ENCODE assay signal across 8 cellular contexts in the genomic region with DNA sequence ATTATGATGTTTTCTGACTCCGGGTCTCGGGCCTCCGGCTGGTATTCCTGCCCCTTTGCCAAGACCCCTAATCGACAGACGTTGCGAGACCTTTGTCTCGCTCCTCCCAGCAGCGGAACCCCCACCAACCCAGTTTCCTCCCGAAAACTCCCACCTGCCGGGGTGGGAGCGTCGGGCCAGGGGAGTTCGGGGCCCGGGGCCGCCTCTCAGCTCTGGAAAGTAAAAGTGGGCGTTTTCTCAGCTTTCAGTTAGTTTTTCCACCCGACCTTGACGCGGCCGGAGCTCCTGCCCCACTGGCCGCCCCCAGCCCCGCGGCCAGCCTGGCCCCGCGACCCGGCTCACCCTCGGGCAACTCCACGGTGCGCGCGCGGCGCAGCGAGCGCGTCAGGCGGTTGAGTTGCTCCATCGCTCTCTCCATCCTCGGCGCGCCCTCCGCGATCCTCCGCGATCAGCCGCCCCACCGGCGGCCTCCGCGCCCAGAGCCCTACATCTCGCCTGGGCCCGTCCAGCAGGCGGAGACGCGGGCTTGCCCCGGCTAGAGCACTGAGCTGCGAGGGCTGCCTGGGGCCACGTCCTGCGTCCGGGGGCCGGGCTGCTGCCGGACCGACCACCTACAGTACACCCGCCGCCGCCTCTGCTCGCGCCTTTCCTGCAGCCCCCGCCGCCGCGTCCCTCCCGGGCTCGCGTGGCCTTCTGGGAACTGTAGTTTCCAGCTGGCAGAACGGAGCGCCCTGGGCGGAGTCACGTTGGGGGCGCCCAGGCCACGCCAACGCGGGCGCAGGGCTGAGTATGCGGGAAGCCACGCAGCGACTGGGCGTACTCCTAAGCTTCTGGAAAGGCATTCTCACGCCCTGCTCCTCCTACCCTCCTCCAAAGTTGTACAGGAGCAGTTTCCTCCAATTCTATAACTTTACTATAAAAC. TPM values are rescaled to one million over a fixed set of nuclear protein-coding genes. Genes with fewer than 3 reads are reported as not detected.
DNase-seq lines count a peak whose midpoint lies in the region; ATAC-seq, FAIRE-seq and TF ChIP-seq lines count a peak whose summit lies in the region.

Gene HACE1 (minus strand): TSS at position 695 of the 922 bp plus-strand sequence. CDS start 277 bp downstream, at position 418.

- H3K4me1 ChIP-seq in DOHH2 (ENCODE audit: control insufficient read depth, low read length) (peaks cover 13% of the 10 kb centered on the region), KMS-11 (ENCODE audit: low read depth, poor library complexity, severe bottlenecking) (no peaks in the 10 kb centered on the region)

- H3K9me3 Mint-ChIP-seq in natural killer cell: no peaks in the 10 kb centered on the region

- H3K4me3 ChIP-seq in DOHH2 (ENCODE audit: low read length): peak within 1 kb of the TSS; percentile 82
- H3K4me3 ChIP-seq in KMS-11 (IDR thresholded peaks at IDR 0.05; ENCODE audit: insufficient read depth, low read depth, low read length): no peak within 1 kb of the TSS
- peak within 1 kb of the TSS; percentile 79 for H3K4me3 ChIP-seq in fibroblast of mammary gland (ENCODE audit: control insufficient read depth, low read depth, low read length)

- no peaks in the 10 kb centered on the region for H3K36me3 Mint-ChIP-seq in natural killer cell

- TF ChIP-seq CTCF in DOHH2 (IDR thresholded peaks at IDR 0.05; ENCODE audit: low read depth, low read length, poor library complexity, severe bottlenecking) (no peak), KMS-11 (conservative IDR thresholded peaks at IDR 0.05; ENCODE audit: low read depth, low read length) (no peak), fibroblast of mammary gland (conservative IDR thresholded peaks at IDR 0.05; ENCODE audit: control insufficient read depth, insufficient read depth, low read depth, low read length) (no peak), natural killer cell (IDR thresholded peaks at IDR 0.05) (no peak)

- no peaks in the 10 kb centered on the region for H3K9me3 ChIP-seq in DOHH2 (ENCODE audit: control insufficient read depth, insufficient read depth, low read length)

- peak; percentile 99 for ATAC-seq in GM21737 (IDR thresholded peaks at IDR 0.05; ENCODE audit: unreplicated experiment)
- ATAC-seq in natural killer cell: peak; percentile 95 to 98 (median 96)

- H2AFZ ChIP-seq in KMS-11 (ENCODE audit: low read depth): peak within 1 kb of the TSS; percentile 55

- intact Hi-C loops in natural killer cell (cut with micrococcal nuclease): no loop called here

- H3K4me2 ChIP-seq in DOHH2 (ENCODE audit: low read length) (peak within 1 kb of the TSS; percentile 91), KMS-11 (peak within 1 kb of the TSS; percentile 50)

- H3K27ac ChIP-seq in DOHH2 (ENCODE audit: low read depth, low read length): peak within 1 kb of the TSS; percentile 16; the same call in 1 of the 2 replicates
- H3K27ac ChIP-seq in KMS-11: no peak within 1 kb of the TSS

- no peaks in the 10 kb centered on the region for H3K9me2 ChIP-seq in DOHH2 (replicated peaks; ENCODE audit: control insufficient read depth, low read length)

- H4K20me1 ChIP-seq in DOHH2 (ENCODE audit: control insufficient read depth, insufficient read depth, low read depth, low read length): 0 out of 2 replicates have a peak, but pooled peaks cover 4% of the 10 kb centered on the region
- H4K20me1 ChIP-seq in KMS-11 (ENCODE audit: insufficient read depth): no peaks in the 10 kb centered on the region

- H3K36me3 ChIP-seq in DOHH2 (ENCODE audit: control insufficient read depth, low read length) (no peaks in the 10 kb centered on the region), KMS-11 (ENCODE audit: insufficient read depth) (no peaks in the 10 kb centered on the region)

- peak within 1 kb of the TSS; percentile 27; the same call in 1 of the 2 replicates for H3K9ac ChIP-seq in KMS-11

- H3K4me1 Mint-ChIP-seq in natural killer cell: peaks cover 10 to 12% of the 10 kb centered on the region in 2 donors

- peak within 1 kb of the TSS; percentile 46 to 88 for H3K27ac Mint-ChIP-seq in natural killer cell

- peaks cover 6 to 18% of the 10 kb centered on the region in 2 donors for H3K27me3 Mint-ChIP-seq in natural killer cell (ENCODE audit: low read depth in 2 of 2)

- H3K4me3 Mint-ChIP-seq in natural killer cell: peak within 1 kb of the TSS; percentile 85

- no peaks in the 10 kb centered on the region for H3F3A ChIP-seq in DOHH2 (ENCODE audit: control insufficient read depth, insufficient read depth)

- H3K27me3 ChIP-seq in DOHH2 (ENCODE audit: control insufficient read depth, low read length) (no peaks in the 10 kb centered on the region), KMS-11 (ENCODE audit: insufficient read depth, low read depth) (no peaks in the 10 kb centered on the region)

- FAIRE-seq in RCC 7860 (lab: Jason Lieb, UNC): no peak

- H3K79me2 ChIP-seq in DOHH2 (ENCODE audit: control insufficient read depth, low read length): peaks cover 17% of the 10 kb centered on the region
- H3K79me2 ChIP-seq in KMS-11 (ENCODE audit: insufficient read depth, low read depth): no peaks in the 10 kb centered on the region

- DNase-seq in RCC 7860 (ENCODE audit: low spot score) (peak; percentile 70), activated T-helper 1 cell treated with Interleukin-2 at 50 U/mL for 16 hours (ENCODE audit: low read depth) (peak; percentile 74), fibroblast of mammary gland (ENCODE audit: low read depth) (peak; percentile 88), natural killer cell (peak; percentile 78)
- peak; percentile 85 for DNase-seq in stimulated activated naive CD4-positive, alpha-beta T cell treated with Interleukin-2 at 50 U/mL for 16 hours (lab: John Stamatoyannopoulos, UW)

RNA-seq across cellular contexts. Expression of gene HACE1, which starts in this region (rescaled TPM):
- total RNA-seq in natural killer cell: 10 to 100 TPM in 1 of 3 donors, 1 to 10 TPM in 2; 9.6 to 12.6 (median 9.8) TPM
